ENCODE assay signal across 9 cellular contexts in the genomic region with DNA sequence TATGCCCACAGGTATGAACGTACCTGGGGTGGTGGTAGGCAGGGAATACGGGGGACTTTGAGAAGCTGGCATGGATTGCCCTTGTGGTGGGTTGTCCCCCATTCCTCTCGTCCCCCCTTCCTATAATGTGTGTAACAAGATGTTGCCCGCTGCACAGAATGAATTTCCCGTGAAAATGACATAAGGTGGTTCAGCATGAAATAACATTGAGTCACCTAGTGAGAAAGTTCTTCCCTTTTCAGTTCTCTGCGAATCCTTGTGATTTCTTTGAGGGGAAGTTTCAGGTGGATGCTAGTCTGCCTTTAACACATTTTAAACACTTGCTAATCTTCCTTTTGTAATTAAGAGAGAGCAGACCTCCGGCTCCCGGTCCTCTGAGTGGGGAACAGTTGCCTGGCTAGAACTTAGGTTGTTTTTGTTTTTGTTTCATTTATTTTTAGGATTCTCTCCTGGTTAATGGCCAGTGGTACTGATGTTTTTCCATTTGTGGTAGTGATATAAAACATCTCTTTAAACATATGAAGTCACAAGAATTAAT. TPM values are rescaled to one million over a fixed set of nuclear protein-coding genes. Genes with fewer than 3 reads are reported as not detected.
A peak's percentile ranks its signal among the peaks of the same experiment; 100 is the strongest.
DNase-seq lines count a peak whose midpoint lies in the region; ATAC-seq and TF ChIP-seq lines count a peak whose summit lies in the region.
"Had no signal": no experiment of that assay in that cellular context is flagged by ENCODE, and none has a peak within 500 bp of the region (broad histone marks: within the 10 kb centered on the region; RNA-seq: fewer than 3 reads in every experiment).

No MANE protein-coding gene starts in this region.

- no TSS peak for BruUV-seq in OCI-LY7 (replicated peaks; lab: Mats Ljungman, UMichigan)

- peak; percentile 38 for DNase-seq in EH (ENCODE audit: low read depth)
- DNase-seq in OCI-LY7 (ENCODE audit: low spot score): no peak
- DNase-seq in epithelial cell of proximal tubule (ENCODE audit: low read depth): no peak
- peak; percentile 86 for DNase-seq in osteoblast (ENCODE audit: insufficient read length, low spot score, missing footprints)
- no peak for DNase-seq in hepatic stellate cell (ENCODE audit: low spot score)
- no peak for DNase-seq in MV-4-11 (lab: John Stamatoyannopoulos, UW)
- DNase-seq: activated CD4-positive, alpha-beta T cell treated with anti-CD3 and anti-CD28 coated beads for 4 hours had no signal

- peak overlapping the region; percentile 42 for H3K27ac ChIP-seq in OCI-LY7 (ENCODE audit: low read depth, low read length, poor library complexity, severe bottlenecking)
- peak overlapping the region; percentile 3 for H3K27ac ChIP-seq in osteoblast (ENCODE audit: low read depth, low read length)

- no peaks in the 10 kb centered on the region for H3K9me2 ChIP-seq in OCI-LY7 (ENCODE audit: insufficient read depth, low read length)

- H3K4me3 ChIP-seq in OCI-LY7 (ENCODE audit: low read depth, low read length, poor library complexity, severe bottlenecking) (peak overlapping the region; percentile 75), epithelial cell of proximal tubule (ENCODE audit: low read depth, low read length) (peak overlapping the region; percentile 65), osteoblast (ENCODE audit: insufficient read depth, low read length) (peak overlapping the region; percentile 78)

- intact Hi-C loops in OCI-LY7 (cut with micrococcal nuclease; ENCODE audit: unreplicated experiment): no loop called here

- peaks cover 47% of the 10 kb centered on the region for H3K4me1 ChIP-seq in OCI-LY7 (ENCODE audit: insufficient read depth, low read length, poor library complexity, severe bottlenecking)
- H3K4me1 ChIP-seq in osteoblast (ENCODE audit: insufficient read depth, low read length): peaks cover 8% of the 10 kb centered on the region

- H2AFZ ChIP-seq in OCI-LY7 (ENCODE audit: low read length): no peak overlapping the region; the same call in 1 of the 2 replicates
- H2AFZ ChIP-seq in osteoblast (ENCODE audit: low read length): peak overlapping the region; percentile 84

- ATAC-seq in HG02981 (IDR thresholded peaks at IDR 0.05; ENCODE audit: unreplicated experiment) (no peak), GM18861 (IDR thresholded peaks at IDR 0.05; ENCODE audit: unreplicated experiment) (no peak)

- TF ChIP-seq CTCF in OCI-LY7 (conservative IDR thresholded peaks at IDR 0.05; ENCODE audit: low read length) (no peak), epithelial cell of proximal tubule (conservative IDR thresholded peaks at IDR 0.05; ENCODE audit: low read depth, low read length) (no peak), osteoblast (IDR thresholded peaks at IDR 0.05; ENCODE audit: extremely low read depth, low read depth, low read length) (no peak)

- H4K20me1 ChIP-seq in OCI-LY7 (ENCODE audit: insufficient read depth, low read length) (no peaks in the 10 kb centered on the region), osteoblast (ENCODE audit: insufficient read depth, low read length) (peaks cover 3% of the 10 kb centered on the region)

- CTCF ChIA-PET in OCI-LY7 (lab: Charles Lee; ENCODE audit: unreplicated experiment): no interaction called here

- no peaks in the 10 kb centered on the region for H3K27me3 ChIP-seq in osteoblast (ENCODE audit: insufficient read depth, low read length)

- H3K79me2 ChIP-seq in OCI-LY7 (ENCODE audit: insufficient read depth, low read depth, low read length) (peaks cover 24% of the 10 kb centered on the region), osteoblast (ENCODE audit: insufficient read depth, low read length) (peaks cover 32% of the 10 kb centered on the region)

- H3K9me3 ChIP-seq in OCI-LY7 (ENCODE audit: low read length) (no peaks in the 10 kb centered on the region), osteoblast (ENCODE audit: low read depth, low read length) (no peaks in the 10 kb centered on the region)

- POLR2A ChIA-PET in OCI-LY7 (lab: Charles Lee): interaction anchor here (0.9 kb wide), 1 partner anchor 76 kb away, joined by 4 read pairs; no protein-coding TSS in a partner anchor

- H3K36me3 ChIP-seq in OCI-LY7 (ENCODE audit: insufficient read depth, low read length): no peaks in the 10 kb centered on the region
- no peaks in the 10 kb centered on the region for H3K36me3 ChIP-seq in osteoblast (ENCODE audit: insufficient read depth, low read length)

- H3K4me2 ChIP-seq in OCI-LY7 (ENCODE audit: low read length): peak overlapping the region; percentile 86
- H3K4me2 ChIP-seq in osteoblast (ENCODE audit: insufficient read depth, low read length): peak overlapping the region; percentile 93

RNA-seq across cellular contexts. Expression of a gene that starts 58.9 kb away (rescaled TPM):
- total RNA-seq in OCI-LY7 (2014; rRNA removed; shearing (Covaris generic)): 10.9 and 11.3 TPM in 2 replicates
- total RNA-seq in OCI-LY7 (2022) (23.8 and 28.2 TPM in 2 replicates), epithelial cell of proximal tubule (24.3 and 30.4 TPM in 2 replicates), osteoblast (2.7 and 2.9 TPM in 2 replicates)

Comparison
In these comparisons a context has a peak if more than half of its experiments do, and no peak if none do; other contexts are left out.
1. DNase-seq: peak in EH (single experiment) and osteoblast (single experiment); none in OCI-LY7 (single experiment), epithelial cell of proximal tubule (single experiment), hepatic stellate cell (single experiment) and MV-4-11 (single experiment).
2. Peak in every context shown above with its lines, with median percentiles within 50 percentile points of each other: H3K4me3 ChIP-seq.